Comparison of ENCODE assay signal across 17 cellular contexts in the genomic region with DNA sequence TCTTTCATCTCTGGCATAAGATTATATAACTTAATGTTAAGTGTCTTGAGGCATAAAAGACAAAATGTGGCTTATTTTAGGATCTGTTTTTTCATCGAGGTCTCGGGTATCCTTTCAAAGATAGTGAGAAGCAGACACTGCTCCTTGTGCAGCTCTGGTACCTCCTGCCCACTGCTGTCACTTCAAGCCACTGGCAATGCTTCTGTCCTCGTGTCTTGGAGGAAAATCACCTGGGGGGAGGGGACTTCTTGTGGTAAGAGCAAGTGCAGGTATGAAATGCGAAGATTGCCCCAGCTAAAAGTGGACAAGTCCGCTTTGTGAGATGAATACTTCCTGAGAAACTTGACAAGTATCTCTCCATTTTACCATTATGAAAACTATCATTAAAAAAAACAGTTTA. TPM values are rescaled to one million over a fixed set of nuclear protein-coding genes. Genes with fewer than 3 reads are reported as not detected.
DNase-seq lines count a peak whose midpoint lies in the region; ATAC-seq and TF ChIP-seq lines count a peak whose summit lies in the region.
"Had no signal": no experiment of that assay in that cellular context is flagged by ENCODE, and none has a peak within 500 bp of the region (broad histone marks: within the 10 kb centered on the region; RNA-seq: fewer than 3 reads in every experiment).

No MANE protein-coding gene starts in this region.

- TF ChIP-seq POLR2A in breast epithelium (IDR thresholded peaks at IDR 0.05) (no peak), ovary (IDR thresholded peaks at IDR 0.05) (no peak), uterus (IDR thresholded peaks at IDR 0.05) (no peak), GM18505 (IDR thresholded peaks at IDR 0.05; ENCODE audit: borderline replicate concordance, extremely low read depth, insufficient read depth, insufficient read length) (no peak)

- H3K9me3 ChIP-seq in left ventricle myocardium inferior (replicated peaks): no peaks in the 10 kb centered on the region
- no peaks in the 10 kb centered on the region for H3K9me3 ChIP-seq in breast epithelium
- H3K9me3 ChIP-seq in ovary: no peaks in the 10 kb centered on the region
- H3K9me3 ChIP-seq in uterus: no peaks in the 10 kb centered on the region

- DNase-seq in left ventricle myocardium inferior (no peak), Right ventricle myocardium inferior (ENCODE audit: missing footprints) (no peak), breast epithelium (ENCODE audit: low spot score in 2 of 2) (no peak), ovary (no peak), uterus (no peak), NCI-H2227 treated with DMSO at 0.1 percent for 48 hours (lab: John Stamatoyannopoulos, UW) (no peak)
- DNase-seq: activated CD4-positive, alpha-beta memory T cell treated with anti-CD3 and anti-CD28 coated beads, Interleukin-2, amount 10 ng/mL, durations not matched to agents 7 days and 5 days; KG1; NCI-H2081; NCI-H510A; retina; stimulated activated naive CD8-positive, alpha-beta T cell treated with anti-CD3 and anti-CD28 coated beads, Interleukin-15, Interleukin-2, amounts not matched to agents 100 U/mL and 50 U/mL, for 24 hours; WERI-Rb-1 had no signal

- no peaks in the 10 kb centered on the region for H3K27me3 ChIP-seq in left ventricle myocardium inferior (ENCODE audit: low read depth)
- no peaks in the 10 kb centered on the region for H3K27me3 ChIP-seq in breast epithelium
- no peaks in the 10 kb centered on the region for H3K27me3 ChIP-seq in ovary
- H3K27me3 ChIP-seq in uterus: no peaks in the 10 kb centered on the region
- H3K27me3 ChIP-seq: neural progenitor cell had no signal

- H3K36me3 ChIP-seq in left ventricle myocardium inferior: peaks cover 18% of the 10 kb centered on the region
- no peaks in the 10 kb centered on the region for H3K36me3 ChIP-seq in breast epithelium
- H3K36me3 ChIP-seq in ovary: no peaks in the 10 kb centered on the region
- no peaks in the 10 kb centered on the region for H3K36me3 ChIP-seq in uterus
- H3K36me3 ChIP-seq: neural progenitor cell, WERI-Rb-1 had no signal

- peak overlapping the region; percentile 75 for H3K27ac ChIP-seq in left ventricle myocardium inferior (replicated peaks)
- H3K27ac ChIP-seq in breast epithelium: peak overlapping the region; percentile 7 to 50
- peak overlapping the region; percentile 17 to 93 for H3K27ac ChIP-seq in ovary
- H3K27ac ChIP-seq in uterus: peak overlapping the region; percentile 71 to 88
- H3K27ac ChIP-seq: neural progenitor cell, WERI-Rb-1 had no signal

- H3K4me3 ChIP-seq in left ventricle myocardium inferior (no peak overlapping the region), breast epithelium (no peak overlapping the region), ovary (no peak overlapping the region), uterus (no peak overlapping the region)
- H3K4me3 ChIP-seq: neural progenitor cell had no signal

- peaks cover 29% of the 10 kb centered on the region for H3K4me1 ChIP-seq in left ventricle myocardium inferior
- no peaks in the 10 kb centered on the region for H3K4me1 ChIP-seq in breast epithelium
- peaks cover 11% of the 10 kb centered on the region for H3K4me1 ChIP-seq in ovary (ENCODE audit: insufficient read depth)
- H3K4me1 ChIP-seq in uterus: no peaks in the 10 kb centered on the region
- H3K4me1 ChIP-seq: neural progenitor cell had no signal

- TF ChIP-seq CTCF in left ventricle myocardium inferior (IDR thresholded peaks at IDR 0.05; ENCODE audit: borderline replicate concordance) (no peak), breast epithelium (IDR thresholded peaks at IDR 0.05) (no peak), ovary (IDR thresholded peaks at IDR 0.05) (no peak), uterus (IDR thresholded peaks at IDR 0.05) (no peak)

- 59 to 78% (median 66%) methylated on average over 5 of the region's 5 CpGs for WGBS in ovary, 3 donors

- intact Hi-C loops in left ventricle myocardium inferior (cut with micrococcal nuclease) (no loop called here), Right ventricle myocardium inferior (cut with DNase I) (no loop called here), breast epithelium (cut with DNase I; ENCODE audit: low total_unique reads) (no loop called here), ovary (cut with DNase I) (no loop called here), uterus (cut with DNase I; ENCODE audit: low total_unique reads) (no loop called here)

- ATAC-seq in Right ventricle myocardium inferior (no peak), GM21737 (IDR thresholded peaks at IDR 0.05; ENCODE audit: unreplicated experiment) (no peak), GM18505 (IDR thresholded peaks at IDR 0.05; ENCODE audit: unreplicated experiment) (no peak)
- ATAC-seq: HCT116; stimulated activated naive CD8-positive, alpha-beta T cell treated with anti-CD3 and anti-CD28 coated beads, Interleukin-15, Interleukin-2, amounts not matched to agents 100 U/mL and 50 U/mL, for 24 hours had no signal

- TF ChIP-seq EP300 in ovary (IDR thresholded peaks at IDR 0.05): no peak

RNA-seq across cellular contexts. Expression of a gene that starts 37.8 kb away (rescaled TPM):
- total RNA-seq in left ventricle myocardium inferior (402 TPM), Right ventricle myocardium inferior (348 TPM), breast epithelium (100 to 1,000 TPM; 355 to 424 (median 391) TPM), ovary (100 to 1,000 TPM; 221 to 373 (median 292) TPM), uterus (100 to 1,000 TPM; 251 to 634 (median 479) TPM)
- polyA plus RNA-seq in ovary: 100 to 1,000 TPM; 130 to 233 TPM

Comparison
In these comparisons a context has a peak if more than half of its experiments do, and no peak if none do; other contexts are left out.
1. H3K27ac ChIP-seq: peak in every context shown above with its lines; median percentile 80 in uterus; 75 in left ventricle myocardium inferior; 55 in ovary; 28 in breast epithelium.